1 cellular context compared by ENCODE assay signal in genomic region chr10:125121003-125121402, GRCh38.
TF ChIP-seq lines count a peak whose summit lies in the region.

No MANE protein-coding gene starts in this region.

TF ChIP-seq in H1, 55 proteins besides CTCF, POLR2A, EP300 and RAD21:
- TF ChIP-seq POLR2AphosphoS5 (IDR thresholded peaks at IDR 0.05; ENCODE audit: low read depth, low read length), result 0 out of 2 replicates have a peak, but pooled peaks have one; percentile 22
- TF ChIP-seq CHD7 (IDR thresholded peaks at IDR 0.05; ENCODE audit: insufficient replicate concordance, low read length), result no peak
